ENCODE assay signal across 8 cellular contexts in genomic region chr17:48241131-48241591, GRCh38.
DNase-seq lines count a peak whose midpoint lies in the region; TF ChIP-seq lines count a peak whose summit lies in the region.

No MANE protein-coding gene starts in this region.

- DNase-seq in activated naive CD4-positive, alpha-beta T cell treated with anti-CD3 and anti-CD28 coated beads for 36 hours: peak; percentile 34
- DNase-seq in activated naive CD4-positive, alpha-beta T cell treated with anti-CD3 and anti-CD28 coated beads, Interleukin-2, amount 50 U/mL, for 16 hours: no peak
- DNase-seq in HFFc6 (peak; percentile 45), NCI-H1092 (lab: John Stamatoyannopoulos, UW) (peak; percentile 44), astrocyte of the spinal cord (ENCODE audit: low read depth, low spot score) (peak; percentile 75), mesendoderm (peak; percentile 81), G401 (ENCODE audit: low spot score) (no peak)
- no peak for DNase-seq in effector CD4-positive, alpha-beta T cell

- peaks cover 14% of the 10 kb centered on the region for H3K4me1 ChIP-seq in mesendoderm (ENCODE audit: control insufficient read depth, low read depth, low read length)

- H3K4me3 ChIP-seq in astrocyte of the spinal cord (ENCODE audit: low read depth, low read length) (no peak overlapping the region), mesendoderm (ENCODE audit: low read length) (no peak overlapping the region)

- intact Hi-C loops in activated naive CD4-positive, alpha-beta T cell treated with anti-CD3 and anti-CD28 coated beads for 36 hours (cut with micrococcal nuclease): no loop called here

- no peaks in the 10 kb centered on the region for H3K79me2 ChIP-seq in mesendoderm (ENCODE audit: control insufficient read depth, insufficient read depth, low read length)

- no peak overlapping the region for H3K18ac ChIP-seq in mesendoderm (ENCODE audit: low read length)

- H2BK120ac ChIP-seq in mesendoderm (ENCODE audit: low read depth, low read length): no peak overlapping the region

- no peak overlapping the region for H3K27ac ChIP-seq in mesendoderm (ENCODE audit: low read depth, low read length)

- no peak overlapping the region for H2BK15ac ChIP-seq in mesendoderm (replicated peaks; ENCODE audit: low read depth)

- H3K56ac ChIP-seq in mesendoderm (ENCODE audit: low read length): peak overlapping the region; percentile 68

- no peak overlapping the region for H3K4me3 Mint-ChIP-seq in activated naive CD4-positive, alpha-beta T cell treated with anti-CD3 and anti-CD28 coated beads for 36 hours
- H3K4me3 Mint-ChIP-seq in HFFc6: peak overlapping the region; percentile 6; the same call in 1 of the 2 replicates

- in situ Hi-C loops in astrocyte of the spinal cord (cut with HindIII; ENCODE audit: low sequenced_read_pairs) (no loop called here), G401 (cut with HindIII; ENCODE audit: low sequenced_read_pairs) (no loop called here)

- H3K27me3 Mint-ChIP-seq in activated naive CD4-positive, alpha-beta T cell treated with anti-CD3 and anti-CD28 coated beads for 36 hours (ENCODE audit: low read depth): no peaks in the 10 kb centered on the region
- H3K27me3 Mint-ChIP-seq in HFFc6 (ENCODE audit: insufficient read depth): peaks cover under 1% of the 10 kb centered on the region

- no CpG with 5 or more reads among the region's 1 CpG for WGBS in mesendoderm (ENCODE audit: extremely low coverage, insufficient coverage, low lambda C conversion rate)

- TF ChIP-seq CTCF in HFFc6 (IDR thresholded peaks at IDR 0.05) (no peak), astrocyte of the spinal cord (IDR thresholded peaks at IDR 0.05; ENCODE audit: low read depth, low read length) (no peak)

- H3K9ac ChIP-seq in mesendoderm (ENCODE audit: low read length): no peak overlapping the region

- H4K5ac ChIP-seq in mesendoderm (ENCODE audit: low read length): no peak overlapping the region

- peaks cover 70% of the 10 kb centered on the region for H3K4me1 Mint-ChIP-seq in activated naive CD4-positive, alpha-beta T cell treated with anti-CD3 and anti-CD28 coated beads for 36 hours (ENCODE audit: low read depth)
- peaks cover 67% of the 10 kb centered on the region for H3K4me1 Mint-ChIP-seq in HFFc6 (ENCODE audit: low read depth)

- peak overlapping the region; percentile 6 for H2BK5ac ChIP-seq in mesendoderm (ENCODE audit: low read length)

- CTCF ChIA-PET in activated naive CD4-positive, alpha-beta T cell treated with anti-CD3 and anti-CD28 coated beads for 36 hours (lab: Charles Lee): interaction anchor here (1.2 to 2.2 kb wide), 2 partner anchors 10 to 25 kb away, joined by 3 to 6 read pairs; no protein-coding TSS in a partner anchor

- H3K4ac ChIP-seq in mesendoderm (ENCODE audit: low read depth, low read length): no peak overlapping the region

- H3K36me3 Mint-ChIP-seq in activated naive CD4-positive, alpha-beta T cell treated with anti-CD3 and anti-CD28 coated beads for 36 hours (ENCODE audit: low read depth): peaks cover 7% of the 10 kb centered on the region
- no peaks in the 10 kb centered on the region for H3K36me3 Mint-ChIP-seq in HFFc6 (ENCODE audit: low read depth)

- no peaks in the 10 kb centered on the region for H3K27me3 ChIP-seq in mesendoderm (ENCODE audit: insufficient read depth, low read length, poor library complexity)

- no peaks in the 10 kb centered on the region for H3K36me3 ChIP-seq in mesendoderm (ENCODE audit: control insufficient read depth, insufficient read depth, low read length)

- no peaks in the 10 kb centered on the region for H3K79me1 ChIP-seq in mesendoderm (ENCODE audit: low read length)

- no peak overlapping the region for H4K8ac ChIP-seq in mesendoderm (ENCODE audit: low read depth, low read length)

- no peak overlapping the region for H3K27ac Mint-ChIP-seq in activated naive CD4-positive, alpha-beta T cell treated with anti-CD3 and anti-CD28 coated beads for 36 hours
- peak overlapping the region; percentile 17 for H3K27ac Mint-ChIP-seq in HFFc6

- no peak overlapping the region for H2AK5ac ChIP-seq in mesendoderm (ENCODE audit: low read length)

- H3K9me3 Mint-ChIP-seq in activated naive CD4-positive, alpha-beta T cell treated with anti-CD3 and anti-CD28 coated beads for 36 hours: no peaks in the 10 kb centered on the region
- H3K9me3 Mint-ChIP-seq in HFFc6: no peaks in the 10 kb centered on the region

- H3K23ac ChIP-seq in mesendoderm (ENCODE audit: low read length): no peak overlapping the region

- no peak overlapping the region for H3K4me2 ChIP-seq in mesendoderm (ENCODE audit: low read length)

Comparison
In these comparisons a context has a peak if more than half of its experiments do, and no peak if none do; other contexts are left out.
1. DNase-seq: peak in activated naive CD4-positive, alpha-beta T cell treated with anti-CD3 and anti-CD28 coated beads for 36 hours (single experiment), HFFc6 (single experiment), NCI-H1092 (single experiment), astrocyte of the spinal cord (single experiment) and mesendoderm (single experiment); none in activated naive CD4-positive, alpha-beta T cell treated with anti-CD3 and anti-CD28 coated beads, Interleukin-2, amount 50 U/mL, for 16 hours (single experiment), G401 (single experiment) and effector CD4-positive, alpha-beta T cell (single experiment).